Comparison of ENCODE assay signal across 9 cellular contexts in the genomic region with DNA sequence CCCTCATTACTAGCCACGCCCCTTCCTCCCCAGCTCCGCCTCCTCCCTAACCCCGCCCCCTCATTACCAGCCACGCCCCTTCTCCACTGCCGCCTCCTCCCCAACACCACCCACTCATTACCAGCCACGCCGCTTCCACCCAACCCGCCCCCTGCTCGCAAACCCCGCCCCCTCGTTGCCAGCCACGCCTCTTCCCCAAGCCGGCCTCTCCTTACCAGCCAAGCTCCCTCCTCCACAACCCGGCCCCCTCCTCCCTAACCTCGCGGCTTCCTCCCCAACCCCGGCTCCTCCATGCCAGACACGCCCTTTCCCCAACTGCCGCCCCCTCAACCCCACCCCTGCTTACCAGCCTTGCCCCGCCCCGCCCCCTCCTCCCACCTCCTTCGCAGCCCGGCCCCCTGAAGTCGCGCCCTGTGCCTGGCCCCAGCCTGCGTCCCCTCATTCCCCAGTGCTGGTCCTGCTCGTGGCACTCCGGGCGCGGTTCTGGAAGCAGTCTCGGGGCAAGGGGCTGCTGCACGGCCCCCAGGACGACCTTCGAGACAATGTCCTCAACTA. TPM values are rescaled to one million over a fixed set of nuclear protein-coding genes. Genes with fewer than 3 reads are reported as not detected.
A peak's percentile ranks its signal among the peaks of the same experiment; 100 is the strongest.
DNase-seq lines count a peak whose midpoint lies in the region; ATAC-seq and FAIRE-seq lines count a peak whose summit lies in the region.
"Had no signal": no experiment of that assay in that cellular context is flagged by ENCODE, and none has a peak within 500 bp of the region (broad histone marks: within the 10 kb centered on the region; RNA-seq: fewer than 3 reads in every experiment).

No MANE protein-coding gene starts in this region.

- DNase-seq in NCI-H2029 (lab: John Stamatoyannopoulos, UW): peak; percentile 14
- no peak for DNase-seq in NCI-H2029 treated with DMSO at 0.1 percent for 48 hours (lab: John Stamatoyannopoulos, UW)
- DNase-seq in NCI-H82 treated with DMSO at 0.1 percent for 48 hours (lab: John Stamatoyannopoulos, UW; ENCODE audit: unreplicated experiment): peak; percentile 48
- DNase-seq in amniotic epithelial cell (ENCODE audit: low read depth): peak; percentile 85
- no peak for DNase-seq in left lobe of liver (ENCODE audit: low spot score)
- no peak for DNase-seq in HTR-8/SVneo (ENCODE audit: insufficient read length, low spot score)

- no peak for FAIRE-seq in HTR-8/SVneo (lab: Jason Lieb, UNC)

- peak; percentile 19 for ATAC-seq in left lobe of liver
- no peak for ATAC-seq in HG03135 (IDR thresholded peaks at IDR 0.05; ENCODE audit: unreplicated experiment)
- no peak for ATAC-seq in GM18909 (IDR thresholded peaks at IDR 0.05; ENCODE audit: poor library complexity, unreplicated experiment)

RNA-seq across cellular contexts. Expression of a gene that starts 7.2 kb away (rescaled TPM):
- 0.30 TPM for total RNA-seq in left lobe of liver

RNA-seq across cellular contexts. Expression of a gene that starts 21.6 kb away (rescaled TPM):
- total RNA-seq in left lobe of liver: 4.3 TPM
- total RNA-seq: PC-9 had no signal

RNA-seq across cellular contexts. Expression of a gene that starts 24.4 kb away (rescaled TPM):
- total RNA-seq in left lobe of liver: 5.3 TPM

Comparison
In these comparisons a context has a peak if more than half of its experiments do, and no peak if none do; other contexts are left out.
1. DNase-seq: peak in NCI-H2029 (single experiment), NCI-H82 treated with DMSO at 0.1 percent for 48 hours (single experiment) and amniotic epithelial cell (single experiment); none in NCI-H2029 treated with DMSO at 0.1 percent for 48 hours (single experiment), left lobe of liver (single experiment) and HTR-8/SVneo (single experiment).